Comparison of ENCODE assay signal across 12 cellular contexts in the genomic region with DNA sequence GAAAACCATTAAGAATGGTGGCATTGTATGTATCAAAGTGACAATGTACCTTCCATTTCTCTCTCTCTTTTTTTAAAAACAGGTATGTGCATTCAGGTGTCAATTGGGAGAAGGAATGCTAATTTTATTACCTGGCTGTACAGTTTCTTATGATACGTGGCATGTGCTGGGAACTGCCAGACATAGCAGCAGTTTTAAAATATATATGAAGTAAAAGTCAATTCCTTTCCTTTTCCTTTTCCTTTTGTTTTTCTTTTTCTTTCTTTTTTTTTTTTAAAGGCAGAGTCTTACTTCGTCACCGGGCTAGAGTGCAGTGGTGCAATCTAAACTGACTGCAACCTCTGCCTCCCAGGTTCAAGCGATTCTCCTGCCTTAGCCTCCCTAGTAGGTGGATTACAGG. TPM values are rescaled to one million over a fixed set of nuclear protein-coding genes. Genes with fewer than 3 reads are reported as not detected.
DNase-seq lines count a peak whose midpoint lies in the region; ATAC-seq and TF ChIP-seq lines count a peak whose summit lies in the region.
"Had no signal": no experiment of that assay in that cellular context is flagged by ENCODE, and none has a peak within 500 bp of the region (broad histone marks: within the 10 kb centered on the region; RNA-seq: fewer than 3 reads in every experiment).

No MANE protein-coding gene starts in this region.

- peaks cover 59% of the 10 kb centered on the region for H3K4me1 Mint-ChIP-seq in central memory CD8-positive, alpha-beta T cell
- peaks cover 45 to 94% (median 63%) of the 10 kb centered on the region in 3 donors for H3K4me1 Mint-ChIP-seq in naive B cell

- no peak for TF ChIP-seq EP300 in tibial nerve (IDR thresholded peaks at IDR 0.05)

- peak overlapping the region; percentile 85 to 93 for H3K27ac ChIP-seq in breast epithelium
- no peak overlapping the region for H3K27ac ChIP-seq in mammary epithelial cell (ENCODE audit: insufficient read depth, low read depth, low read length)
- peak overlapping the region; percentile 79 to 93 (median 86) for H3K27ac ChIP-seq in tibial nerve

- H3K27ac Mint-ChIP-seq in central memory CD8-positive, alpha-beta T cell (ENCODE audit: low read depth) = peak overlapping the region; percentile 63
- H3K27ac Mint-ChIP-seq in naive B cell = peak overlapping the region in 4 of 6 donors; percentile 28 to 93 (median 86)

- H2AFZ ChIP-seq in mammary epithelial cell (ENCODE audit: low read depth, low read length) = no peak overlapping the region

- H3K36me3 ChIP-seq in breast epithelium (no peaks in the 10 kb centered on the region), mammary epithelial cell (ENCODE audit: insufficient read depth, low read length) (no peaks in the 10 kb centered on the region), tibial nerve (no peaks in the 10 kb centered on the region)

- H3K9me3 ChIP-seq in breast epithelium (no peaks in the 10 kb centered on the region), mammary epithelial cell (replicated peaks; ENCODE audit: insufficient read depth, low read length) (no peaks in the 10 kb centered on the region), tibial nerve (no peaks in the 10 kb centered on the region)

- H3K79me2 ChIP-seq in mammary epithelial cell (ENCODE audit: insufficient read depth, low read length) = peaks cover 98% of the 10 kb centered on the region

- H3K27me3 ChIP-seq in breast epithelium (no peaks in the 10 kb centered on the region), mammary epithelial cell (ENCODE audit: insufficient read depth, low read length) (no peaks in the 10 kb centered on the region), tibial nerve (no peaks in the 10 kb centered on the region)

- H3K4me1 ChIP-seq in breast epithelium (peaks cover 0 to 21% of the 10 kb centered on the region in 2 donors), mammary epithelial cell (ENCODE audit: insufficient read depth, low read length) (peaks cover 18% of the 10 kb centered on the region), tibial nerve (peaks cover 0 to 91% (median 25%) of the 10 kb centered on the region in 4 donors)

- CTCF ChIA-PET in mammary epithelial cell (lab: Charles Lee; ENCODE audit: low non-redundant PET) = no interaction called here

- H3K4me3 ChIP-seq in breast epithelium (no peak overlapping the region), mammary epithelial cell (replicated peaks in 1 of 3; ENCODE audit: insufficient read depth in 1 of 3, low read depth in 2 of 3, low read length in 3 of 3) (no peak overlapping the region), tibial nerve (no peak overlapping the region)

- dilution Hi-C loops in mammary epithelial cell (cut with HindIII; ENCODE audit: low sequenced_read_pairs) = loop anchor here (5.0 kb wide), 1 partner anchor 93 kb away; a partner anchor contains a TSS

- intact Hi-C loops in breast epithelium (cut with DNase I; ENCODE audit: low total_unique reads) = no loop called here
- intact Hi-C loops in mammary epithelial cell (cut with micrococcal nuclease) = no loop called here

- no peaks in the 10 kb centered on the region for H3K27me3 Mint-ChIP-seq in central memory CD8-positive, alpha-beta T cell
- H3K27me3 Mint-ChIP-seq in naive B cell = no peaks in the 10 kb centered on the region
- H3K27me3 Mint-ChIP-seq: activated naive CD4-positive, alpha-beta T cell treated with anti-CD3 and anti-CD28 coated beads, Interleukin-2, amount 50 U/mL, for 24 hours had no signal

- no peak for ATAC-seq in central memory CD8-positive, alpha-beta T cell (replicated peaks; ENCODE audit: extremely low read depth, poor library complexity, severe bottlenecking)
- ATAC-seq in naive B cell (ENCODE audit: low read depth in 2 of 2) = no peak
- ATAC-seq in HG03196 (IDR thresholded peaks at IDR 0.05; ENCODE audit: unreplicated experiment) = no peak
- ATAC-seq in GM21515 (IDR thresholded peaks at IDR 0.05; ENCODE audit: unreplicated experiment) = no peak

- peaks cover 7% of the 10 kb centered on the region for H3K36me3 Mint-ChIP-seq in central memory CD8-positive, alpha-beta T cell (ENCODE audit: insufficient read depth)
- no peaks in the 10 kb centered on the region for H3K36me3 Mint-ChIP-seq in naive B cell

- H3K9me3 Mint-ChIP-seq in central memory CD8-positive, alpha-beta T cell = no peaks in the 10 kb centered on the region
- no peaks in the 10 kb centered on the region for H3K9me3 Mint-ChIP-seq in naive B cell
- H3K9me3 Mint-ChIP-seq: activated naive CD4-positive, alpha-beta T cell treated with anti-CD3 and anti-CD28 coated beads, Interleukin-2, amount 50 U/mL, for 24 hours had no signal

- in situ Hi-C loops in mammary epithelial cell (cut with MboI; ENCODE audit: low sequenced_read_pairs in 2 of 2) = no loop called here

- H3K4me2 ChIP-seq in mammary epithelial cell (ENCODE audit: insufficient read depth, low read depth, low read length) = no peak overlapping the region

- no peak overlapping the region for H3K9ac ChIP-seq in mammary epithelial cell (ENCODE audit: insufficient read depth, low read length)

- DNase-seq in breast epithelium (ENCODE audit: low spot score in 2 of 2) = no peak
- DNase-seq in mammary epithelial cell = no peak
- DNase-seq in central memory CD8-positive, alpha-beta T cell (ENCODE audit: low spot score in 2 of 2) = no peak
- no peak for DNase-seq in naive B cell
- DNase-seq in tibial nerve (ENCODE audit: low spot score in 2 of 2) = no peak
- no peak for DNase-seq in DMS153 (lab: John Stamatoyannopoulos, UW)
- DNase-seq: GF-D8; NCI-H1092; stimulated activated CD4-positive, alpha-beta T cell treated with anti-CD3 and anti-CD28 coated beads, Interleukin-2, amount 100 ng/mL, for 48 hours had no signal

- BruUV-seq in mammary epithelial cell (replicated peaks; lab: Mats Ljungman, UMichigan) = no TSS peak

- TF ChIP-seq CTCF in breast epithelium (IDR thresholded peaks at IDR 0.05) (no peak), mammary epithelial cell (conservative IDR thresholded peaks at IDR 0.05 in 1 of 2, IDR thresholded peaks at IDR 0.05 in 1 of 2; ENCODE audit: extremely low read depth in 1 of 2, insufficient read depth in 1 of 2, low read depth in 1 of 2, low read length in 2 of 2) (no peak), tibial nerve (IDR thresholded peaks at IDR 0.05) (no peak)

- H3K4me3 Mint-ChIP-seq in central memory CD8-positive, alpha-beta T cell = no peak overlapping the region
- peak overlapping the region in 6 of 8 donors; percentile 24 to 88 (median 77) for H3K4me3 Mint-ChIP-seq in naive B cell

- peaks cover 7% of the 10 kb centered on the region for H4K20me1 ChIP-seq in mammary epithelial cell (ENCODE audit: insufficient read depth, low read length)

- TF ChIP-seq POLR2A in breast epithelium (IDR thresholded peaks at IDR 0.05) (no peak), tibial nerve (IDR thresholded peaks at IDR 0.05) (no peak)

- 66% methylated on average over 2 of the region's 4 CpGs for WGBS in mammary epithelial cell (ENCODE audit: low coverage, missing lambda C conversion rate)
- 77 to 78% methylated on average over 4 of the region's 4 CpGs for WGBS in tibial nerve, 2 donors

RNA-seq across cellular contexts. Expression of a gene that starts 37.0 kb away (rescaled TPM):
- 10 to 100 TPM; 46.9 to 56.6 (median 51.2) TPM for total RNA-seq in breast epithelium
- 10 to 100 TPM; 32.3 to 48.1 TPM for total RNA-seq in mammary epithelial cell
- polyA plus RNA-seq in mammary epithelial cell = 6.5 TPM
- polyA minus RNA-seq in mammary epithelial cell = 37.1 TPM
- 10 to 100 TPM in 4 of 6 donors, 1 to 10 TPM in 1, under 1 TPM in 1; 0.96 to 63.0 (median 11.5) TPM for polyA plus RNA-seq in naive B cell (ENCODE audit: low read depth in 6 of 6)
- total RNA-seq in tibial nerve = 10 to 100 TPM; 67.9 to 87.0 (median 77.8) TPM
